Comparison of ENCODE assay signal across 31 cellular contexts in genomic region chr7:157538735-157539134, GRCh38.
"Had no signal": no experiment of that assay in that cellular context is flagged by ENCODE, and none has a peak within 500 bp of the region (broad histone marks: within the 10 kb centered on the region; RNA-seq: fewer than 3 reads in every experiment).

No MANE protein-coding gene starts in this region.

- H3K36me3 Mint-ChIP-seq: activated naive CD4-positive, alpha-beta T cell treated with anti-CD3 and anti-CD28 coated beads, Interleukin-2, amount 50 U/mL, for 24 hours; activated naive CD8-positive, alpha-beta T cell treated with anti-CD3 and anti-CD28 coated beads for 36 hours had no signal

- ATAC-seq: activated CD4-positive, CD25-positive, alpha-beta regulatory T cell treated with anti-CD3 and anti-CD28 coated beads, Interleukin-2, amount 50 U/mL, for 24 hours; activated naive CD8-positive, alpha-beta T cell treated with anti-CD3 and anti-CD28 coated beads, Interleukin-2, amount 50 U/mL, for 24 hours; body of pancreas; effector memory CD8-positive, alpha-beta T cell; foreskin keratinocyte; gastrocnemius medialis; T-helper 17 cell had no signal

- H3K27ac ChIP-seq: adrenal gland, body of pancreas, esophagus muscularis mucosa, foreskin keratinocyte, gastrocnemius medialis, WERI-Rb-1 had no signal

- H3K27me3 ChIP-seq: adrenal gland, body of pancreas, esophagus muscularis mucosa, foreskin keratinocyte, gastrocnemius medialis had no signal

- H3K9me3 Mint-ChIP-seq: activated B cell treated with CpG ODN at 0.5 μM for 24 hours; activated naive CD4-positive, alpha-beta T cell treated with anti-CD3 and anti-CD28 coated beads for 36 hours; activated naive CD4-positive, alpha-beta T cell treated with anti-CD3 and anti-CD28 coated beads, Interleukin-2, amount 50 U/mL, for 24 hours; activated naive CD8-positive, alpha-beta T cell treated with anti-CD3 and anti-CD28 coated beads for 36 hours; activated naive CD8-positive, alpha-beta T cell treated with anti-CD3 and anti-CD28 coated beads, Interleukin-2, amount 50 U/mL, for 24 hours; effector memory CD8-positive, alpha-beta T cell had no signal

- H3K9me3 ChIP-seq: adrenal gland, body of pancreas, gastrocnemius medialis had no signal

- H3K36me3 ChIP-seq: adrenal gland, esophagus muscularis mucosa, gastrocnemius medialis, WERI-Rb-1 had no signal

- H3K27ac Mint-ChIP-seq: activated B cell treated with CpG ODN at 0.5 μM for 24 hours; activated naive CD4-positive, alpha-beta T cell treated with anti-CD3 and anti-CD28 coated beads for 36 hours; activated naive CD4-positive, alpha-beta T cell treated with anti-CD3 and anti-CD28 coated beads, Interleukin-2, amount 50 U/mL, for 24 hours; activated naive CD8-positive, alpha-beta T cell treated with anti-CD3 and anti-CD28 coated beads for 36 hours; activated naive CD8-positive, alpha-beta T cell treated with anti-CD3 and anti-CD28 coated beads, Interleukin-2, amount 50 U/mL, for 24 hours; activated T-helper 1 cell treated with anti-CD3 and anti-CD28 coated beads, Interleukin-12 subunit alpha, Interleukin-12 subunit beta, Interleukin-2, Interleukin-4 antibody, amounts not matched to agents 30 ng/mL and 10 ng/mL and 1 ng/mL, durations not matched to agents 14 hours and 24 hours and 36 hours; activated T-helper 2 cell treated with anti-CD3 and anti-CD28 coated beads, Interferon-gamma antibody, Interleukin-2, Interleukin-4, amounts not matched to agents 10 μg/mL and 5 μg/mL and 100 μg/mL, durations not matched to agents 14 hours and 24 hours and 36 hours; effector memory CD8-positive, alpha-beta T cell; T-helper 17 cell; T-helper 2 cell treated with Interferon-gamma antibody and Interleukin-4, amounts not matched to agents 5 μg/mL and 100 μg/mL, for 36 hours had no signal

- H3K4me1 Mint-ChIP-seq: activated B cell treated with CpG ODN at 0.5 μM for 24 hours; activated naive CD8-positive, alpha-beta T cell treated with anti-CD3 and anti-CD28 coated beads for 36 hours; activated naive CD8-positive, alpha-beta T cell treated with anti-CD3 and anti-CD28 coated beads, Interleukin-2, amount 50 U/mL, for 24 hours; T-helper 17 cell had no signal

- H3K27me3 Mint-ChIP-seq: activated B cell treated with CpG ODN at 0.5 μM for 24 hours; activated naive CD4-positive, alpha-beta T cell treated with anti-CD3 and anti-CD28 coated beads, Interleukin-2, amount 50 U/mL, for 24 hours; activated naive CD8-positive, alpha-beta T cell treated with anti-CD3 and anti-CD28 coated beads for 36 hours; activated naive CD8-positive, alpha-beta T cell treated with anti-CD3 and anti-CD28 coated beads, Interleukin-2, amount 50 U/mL, for 24 hours had no signal

- H3K4me3 Mint-ChIP-seq: activated B cell treated with CpG ODN at 0.5 μM for 24 hours; activated naive CD4-positive, alpha-beta T cell treated with anti-CD3 and anti-CD28 coated beads for 36 hours; activated naive CD4-positive, alpha-beta T cell treated with anti-CD3 and anti-CD28 coated beads, Interleukin-2, amount 50 U/mL, for 24 hours; activated naive CD8-positive, alpha-beta T cell treated with anti-CD3 and anti-CD28 coated beads for 36 hours; activated naive CD8-positive, alpha-beta T cell treated with anti-CD3 and anti-CD28 coated beads, Interleukin-2, amount 50 U/mL, for 24 hours; activated T-helper 1 cell treated with anti-CD3 and anti-CD28 coated beads, Interleukin-12 subunit alpha, Interleukin-12 subunit beta, Interleukin-2, Interleukin-4 antibody, amounts not matched to agents 30 ng/mL and 10 ng/mL and 1 ng/mL, durations not matched to agents 14 hours and 24 hours and 36 hours; effector memory CD8-positive, alpha-beta T cell; T-helper 17 cell; T-helper 2 cell treated with Interferon-gamma antibody and Interleukin-4, amounts not matched to agents 5 μg/mL and 100 μg/mL, for 36 hours had no signal

- DNase-seq: activated B cell treated with CpG ODN at 0.5 μM for 24 hours; activated CD4-positive, alpha-beta T cell treated with anti-CD3 and anti-CD28 coated beads for 48 hours; activated CD4-positive, alpha-beta T cell treated with anti-CD3 and anti-CD28 coated beads, Interleukin-2, amount 50 U/mL, for 1 hour; activated CD4-positive, alpha-beta T cell treated with anti-CD3 and anti-CD28 coated beads, Interleukin-2, amount 50 U/mL, for 48 hours; activated gamma-delta T cell treated with Interleukin-2 at 50 U/mL for 16 hours; activated naive CD4-positive, alpha-beta T cell treated with anti-CD3 and anti-CD28 coated beads for 36 hours; activated naive CD8-positive, alpha-beta T cell treated with anti-CD3 and anti-CD28 coated beads for 36 hours; activated naive CD8-positive, alpha-beta T cell treated with anti-CD3 and anti-CD28 coated beads, Interleukin-2, amount 50 U/mL, for 24 hours; activated T-cell treated with anti-CD3 and anti-CD28 coated beads, Interleukin-2, amount 50 U/mL, for 1 hour; activated T-cell treated with anti-CD3 and anti-CD28 coated beads, Interleukin-2, amount 50 U/mL, for 48 hours; adrenal gland; amygdala; body of pancreas; caudate nucleus; cortex of kidney; dermis blood vessel endothelial cell; effector CD4-positive, alpha-beta T cell; effector memory CD8-positive, alpha-beta T cell; erythroblast; foreskin keratinocyte; gastrocnemius medialis; T-helper 1 cell; T-helper 17 cell; T1000; WERI-Rb-1 had no signal

- H3K4me3 ChIP-seq: adrenal gland, body of pancreas, esophagus muscularis mucosa, gastrocnemius medialis had no signal

- H3K4me1 ChIP-seq: adrenal gland, body of pancreas, esophagus muscularis mucosa, foreskin keratinocyte, gastrocnemius medialis had no signal
